Comparison of ENCODE assay signal across 14 cellular contexts in genomic region chr7:5637415-5637814, GRCh38. TPM values are rescaled to one million over a fixed set of nuclear protein-coding genes. Genes with fewer than 3 reads are reported as not detected.
DNase-seq lines count a peak whose midpoint lies in the region; ATAC-seq and TF ChIP-seq lines count a peak whose summit lies in the region.
"Had no signal": no experiment of that assay in that cellular context is flagged by ENCODE, and none has a peak within 500 bp of the region (broad histone marks: within the 10 kb centered on the region; RNA-seq: fewer than 3 reads in every experiment).

No MANE protein-coding gene starts in this region.

- H4K20me1 ChIP-seq in PC-3 (ENCODE audit: low read length): no peaks in the 10 kb centered on the region

- H3K4me2 ChIP-seq in PC-3 (ENCODE audit: low read length): peak overlapping the region; percentile 25

- no peak for TF ChIP-seq POLR2A in GM18505 (IDR thresholded peaks at IDR 0.05; ENCODE audit: borderline replicate concordance, extremely low read depth, insufficient read depth, insufficient read length)

- peaks cover 23% of the 10 kb centered on the region for H3K4me1 ChIP-seq in PC-3 (ENCODE audit: insufficient read depth, low read length)
- peaks cover 33 to 48% of the 10 kb centered on the region in 2 donors for H3K4me1 ChIP-seq in muscle layer of duodenum (ENCODE audit: control insufficient read depth in 1 of 2, insufficient read depth in 2 of 2, low read length in 2 of 2)
- peaks cover 34 to 52% of the 10 kb centered on the region in 2 donors for H3K4me1 ChIP-seq in thoracic aorta (ENCODE audit: control insufficient read depth in 1 of 2, low read depth in 2 of 2)

- no peaks in the 10 kb centered on the region for H3K79me2 ChIP-seq in PC-3 (ENCODE audit: low read length)

- H3K36me3 ChIP-seq in PC-3 (ENCODE audit: low read depth, low read length) (peaks cover 23% of the 10 kb centered on the region), muscle layer of duodenum (ENCODE audit: control insufficient read depth in 1 of 2, insufficient read depth in 2 of 2, low read length in 2 of 2) (peaks cover 9 to 24% of the 10 kb centered on the region in 2 donors), thoracic aorta (peaks cover 5% of the 10 kb centered on the region)

- H3K4me3 ChIP-seq in PC-3 (ENCODE audit: low read length) (no peak overlapping the region), muscle layer of duodenum (ENCODE audit: low read depth in 1 of 2, low read length in 2 of 2) (no peak overlapping the region), thoracic aorta (no peak overlapping the region)

- H2AFZ ChIP-seq in PC-3 (ENCODE audit: low read length): no peak overlapping the region

- H3K27ac ChIP-seq in PC-3 (ENCODE audit: low read length) (peak overlapping the region; percentile 40), cingulate gyrus (ENCODE audit: low read depth, low read length) (peak overlapping the region; percentile 91), muscle layer of duodenum (ENCODE audit: low read length) (peak overlapping the region; percentile 22), thoracic aorta (peak overlapping the region; percentile 25 to 35)

- intact Hi-C loops in PC-3 (cut with micrococcal nuclease): no loop called here

- BruUV-seq in PC-3 (replicated peaks; lab: Mats Ljungman, UMichigan): no TSS peak

- DNase-seq in PC-3: no peak
- DNase-seq in thoracic aorta (ENCODE audit: low spot score): no peak
- DNase-seq in stimulated activated CD4-positive, alpha-beta T cell treated with anti-CD3 and anti-CD28 coated beads, Interleukin-15, amount 100 ng/mL, for 24 hours: no peak
- DNase-seq: activated CD4-positive, alpha-beta T cell treated with anti-CD3 and anti-CD28 coated beads for 4 hours; activated T-cell treated with anti-CD3 and anti-CD28 coated beads, Interleukin-2, amount 50 U/mL, for 4 hours; CD8-positive, alpha-beta memory T cell; glutamatergic neuron; stimulated activated CD4-positive, alpha-beta T cell treated with anti-CD3 and anti-CD28 coated beads, Interleukin-4, amount 100 ng/mL, for 1 hour; stimulated activated naive B cell treated with anti-CD40 and anti-IgM and Interleukin-4, amounts not matched to agents 10 μg/mL and 1 μg/mL and 100 μg/mL, for 72 hours; T-cell had no signal

- no peaks in the 10 kb centered on the region for H3K9me2 ChIP-seq in PC-3 (replicated peaks; ENCODE audit: low read length)

- POLR2A ChIA-PET in PC-3 (lab: Charles Lee; ENCODE audit: unreplicated experiment): no interaction called here

- CTCF ChIA-PET in PC-3 (lab: Charles Lee): no interaction called here

- no peak for TF ChIP-seq CTCF in PC-3 (conservative IDR thresholded peaks at IDR 0.05; ENCODE audit: low read depth, low read length)
- no peak for TF ChIP-seq CTCF in thoracic aorta (IDR thresholded peaks at IDR 0.05)

- H3K9me3 ChIP-seq in PC-3 (ENCODE audit: low read length) (no peaks in the 10 kb centered on the region), muscle layer of duodenum (ENCODE audit: control insufficient read depth in 1 of 2, low read length in 2 of 2) (no peaks in the 10 kb centered on the region), thoracic aorta (no peaks in the 10 kb centered on the region)

- no peak for ATAC-seq in PC-3
- no peak for ATAC-seq in thoracic aorta (ENCODE audit: insufficient number of reproducible peaks, low FRiP score, low read depth)
- no peak for ATAC-seq in HG02610 (IDR thresholded peaks at IDR 0.05; ENCODE audit: unreplicated experiment)
- ATAC-seq in GM18505 (IDR thresholded peaks at IDR 0.05; ENCODE audit: unreplicated experiment): no peak
- ATAC-seq: activated T-cell treated with anti-CD3 and anti-CD28 coated beads, Interleukin-2, amount 50 U/mL, for 4 hours; stimulated activated naive B cell treated with anti-CD40 and anti-IgM and Interleukin-4, amounts not matched to agents 10 μg/mL and 1 μg/mL and 100 μg/mL, for 72 hours; T-cell had no signal

- H3F3A ChIP-seq in PC-3 (ENCODE audit: low read length, unreplicated experiment): no peaks in the 10 kb centered on the region

- H3K27me3 ChIP-seq in PC-3 (ENCODE audit: low read length) (no peaks in the 10 kb centered on the region), muscle layer of duodenum (ENCODE audit: low read depth, low read length) (no peaks in the 10 kb centered on the region), thoracic aorta (replicated peaks; ENCODE audit: insufficient read depth) (no peaks in the 10 kb centered on the region)

- H3K9ac ChIP-seq in PC-3 (ENCODE audit: low read length): no peak overlapping the region

RNA-seq across cellular contexts. Expression of gene FSCN1, which starts 44.8 kb away (rescaled TPM):
- total RNA-seq in PC-3 (2014; rRNA removed) (318 and 403 TPM in 2 replicates), thoracic aorta (10 to 100 TPM; 35.7 to 69.6 TPM)

Comparison
In these comparisons a context has a peak if more than half of its experiments do, and no peak if none do; other contexts are left out.
1. H3K27ac ChIP-seq: peak in every context shown above with its lines; median percentile 91 in cingulate gyrus; 40 in PC-3; 30 in thoracic aorta; 22 in muscle layer of duodenum.